Comparison of ENCODE assay signal across 28 cellular contexts in genomic region chr17:33947762-33948161, GRCh38.
"Had no signal": no experiment of that assay in that cellular context is flagged by ENCODE, and none has a peak within 500 bp of the region (broad histone marks: within the 10 kb centered on the region; RNA-seq: fewer than 3 reads in every experiment).

No MANE protein-coding gene starts in this region.

- H3K4me3 Mint-ChIP-seq: stimulated activated effector memory CD8-positive, alpha-beta T cell treated with anti-CD3 and anti-CD28 coated beads, Interleukin-12 subunit alpha, Interleukin-12 subunit beta, amount 100 ng/mL, for 72 hours; stimulated activated memory B cell treated with anti-CD40 and anti-IgM and Interleukin-4, amounts not matched to agents 10 μg/mL and 1 μg/mL and 100 μg/mL, for 72 hours; stimulated activated naive B cell treated with anti-CD40 and anti-IgM and Interleukin-4, amounts not matched to agents 10 μg/mL and 1 μg/mL and 100 μg/mL, for 72 hours; stimulated activated naive CD8-positive, alpha-beta T cell treated with anti-CD3 and anti-CD28 coated beads, Interleukin-15, amount 100 ng/mL, for 72 hours; stimulated activated naive CD8-positive, alpha-beta T cell treated with anti-CD3 and anti-CD28 coated beads, Interleukin-15, Interleukin-2, amounts not matched to agents 100 ng/mL and 50 ng/mL, for 24 hours; type B pancreatic cell had no signal

- H3K36me3 ChIP-seq: stomach, suprapubic skin, thoracic aorta, thyroid gland, tibial artery, tibial nerve, transverse colon, upper lobe of left lung, upper lobe of right lung, uterus, vagina had no signal

- H3K9me3 Mint-ChIP-seq: stimulated activated effector memory CD8-positive, alpha-beta T cell treated with anti-CD3 and anti-CD28 coated beads, Interleukin-12 subunit alpha, Interleukin-12 subunit beta, amount 100 ng/mL, for 72 hours; stimulated activated memory B cell treated with anti-CD40 and anti-IgM and Interleukin-4, amounts not matched to agents 10 μg/mL and 1 μg/mL and 100 μg/mL, for 72 hours; stimulated activated naive B cell treated with anti-CD40 and anti-IgM and Interleukin-4, amounts not matched to agents 10 μg/mL and 1 μg/mL and 100 μg/mL, for 72 hours; stimulated activated naive CD8-positive, alpha-beta T cell treated with anti-CD3 and anti-CD28 coated beads, Interleukin-15, amount 100 ng/mL, for 72 hours; stimulated activated naive CD8-positive, alpha-beta T cell treated with anti-CD3 and anti-CD28 coated beads, Interleukin-15, Interleukin-2, amounts not matched to agents 100 ng/mL and 50 ng/mL, for 24 hours; type B pancreatic cell had no signal

- DNase-seq: stimulated activated CD4-positive, alpha-beta T cell treated with anti-CD3 and anti-CD28 coated beads, Interleukin-2, amount 100 ng/mL, for 48 hours; stimulated activated CD4-positive, alpha-beta T cell treated with anti-CD3 and anti-CD28 coated beads, Interleukin-4, amount 100 ng/mL, for 1 hour; stimulated activated CD4-positive, alpha-beta T cell treated with anti-CD3 and anti-CD28 coated beads, Interleukin-4, amount 100 ng/mL, for 24 hours; stimulated activated CD4-positive, alpha-beta T cell treated with anti-CD3 and anti-CD28 coated beads, Interleukin-4, amount 100 ng/mL, for 4 hours; stimulated activated CD8-positive, alpha-beta memory T cell treated with anti-CD3 and anti-CD28 coated beads, Interleukin-4, amount 100 ng/mL, for 48 hours; stimulated activated naive B cell treated with anti-CD40 and anti-IgM and Interleukin-4, amounts not matched to agents 10 μg/mL and 1 μg/mL and 100 μg/mL, for 72 hours; stimulated activated naive CD4-positive, alpha-beta T cell; stimulated activated naive CD4-positive, alpha-beta T cell treated with Interleukin-2 at 50 U/mL for 16 hours; stimulated activated naive CD8-positive, alpha-beta T cell treated with anti-CD3 and anti-CD28 coated beads, Interleukin-15, amount 100 ng/mL, for 72 hours; stimulated activated naive CD8-positive, alpha-beta T cell treated with anti-CD3 and anti-CD28 coated beads, Interleukin-15, Interleukin-2, amounts not matched to agents 100 U/mL and 50 U/mL, for 24 hours; stomach; testis; thyroid gland; tibial artery; transverse colon; trophoblast cell; upper lobe of left lung; upper lobe of right lung; uterus had no signal

- H3K4me1 Mint-ChIP-seq: stimulated activated effector memory CD8-positive, alpha-beta T cell treated with anti-CD3 and anti-CD28 coated beads, Interleukin-12 subunit alpha, Interleukin-12 subunit beta, amount 100 ng/mL, for 72 hours; stimulated activated memory B cell treated with anti-CD40 and anti-IgM and Interleukin-4, amounts not matched to agents 10 μg/mL and 1 μg/mL and 100 μg/mL, for 72 hours; stimulated activated naive B cell treated with anti-CD40 and anti-IgM and Interleukin-4, amounts not matched to agents 10 μg/mL and 1 μg/mL and 100 μg/mL, for 72 hours had no signal

- H3K4me3 ChIP-seq: stomach, suprapubic skin, testis, thoracic aorta, thyroid gland, tibial artery, tibial nerve, transverse colon, upper lobe of left lung, upper lobe of right lung, uterus, vagina had no signal

- FAIRE-seq: urothelium cell line had no signal

- H3K27ac ChIP-seq: stomach, suprapubic skin, testis, thoracic aorta, thyroid gland, tibial artery, tibial nerve, transverse colon, upper lobe of left lung, upper lobe of right lung, uterus, vagina had no signal

- H3K27me3 Mint-ChIP-seq: stimulated activated naive CD8-positive, alpha-beta T cell treated with anti-CD3 and anti-CD28 coated beads, Interleukin-15, Interleukin-2, amounts not matched to agents 100 ng/mL and 50 ng/mL, for 24 hours had no signal

- H3K27ac Mint-ChIP-seq: stimulated activated effector memory CD8-positive, alpha-beta T cell treated with anti-CD3 and anti-CD28 coated beads, Interleukin-12 subunit alpha, Interleukin-12 subunit beta, amount 100 ng/mL, for 72 hours; stimulated activated memory B cell treated with anti-CD40 and anti-IgM and Interleukin-4, amounts not matched to agents 10 μg/mL and 1 μg/mL and 100 μg/mL, for 72 hours; stimulated activated naive B cell treated with anti-CD40 and anti-IgM and Interleukin-4, amounts not matched to agents 10 μg/mL and 1 μg/mL and 100 μg/mL, for 72 hours; stimulated activated naive CD8-positive, alpha-beta T cell treated with anti-CD3 and anti-CD28 coated beads, Interleukin-15, amount 100 ng/mL, for 72 hours; stimulated activated naive CD8-positive, alpha-beta T cell treated with anti-CD3 and anti-CD28 coated beads, Interleukin-15, Interleukin-2, amounts not matched to agents 100 ng/mL and 50 ng/mL, for 24 hours; type B pancreatic cell had no signal

- ATAC-seq: stimulated activated effector memory CD8-positive, alpha-beta T cell treated with anti-CD3 and anti-CD28 coated beads, Interleukin-12 subunit alpha, Interleukin-12 subunit beta, amount 100 ng/mL, for 72 hours; stimulated activated memory B cell treated with anti-CD40 and anti-IgM and Interleukin-4, amounts not matched to agents 10 μg/mL and 1 μg/mL and 100 μg/mL, for 72 hours; stimulated activated naive B cell treated with anti-CD40 and anti-IgM and Interleukin-4, amounts not matched to agents 10 μg/mL and 1 μg/mL and 100 μg/mL, for 72 hours; stimulated activated naive CD8-positive, alpha-beta T cell treated with anti-CD3 and anti-CD28 coated beads, Interleukin-15, amount 100 ng/mL, for 72 hours; stimulated activated naive CD8-positive, alpha-beta T cell treated with anti-CD3 and anti-CD28 coated beads, Interleukin-15, Interleukin-2, amounts not matched to agents 100 U/mL and 50 U/mL, for 24 hours; upper lobe of right lung had no signal

- H3K9me3 ChIP-seq: stomach, suprapubic skin, testis, thoracic aorta, thyroid gland, tibial artery, tibial nerve, transverse colon, upper lobe of left lung, upper lobe of right lung, uterus, vagina had no signal

- H3K27me3 ChIP-seq: stomach, testis, thyroid gland, tibial artery, tibial nerve, upper lobe of left lung, uterus, vagina had no signal

- H3K36me3 Mint-ChIP-seq: stimulated activated effector memory CD8-positive, alpha-beta T cell treated with anti-CD3 and anti-CD28 coated beads, Interleukin-12 subunit alpha, Interleukin-12 subunit beta, amount 100 ng/mL, for 72 hours; stimulated activated memory B cell treated with anti-CD40 and anti-IgM and Interleukin-4, amounts not matched to agents 10 μg/mL and 1 μg/mL and 100 μg/mL, for 72 hours; stimulated activated naive B cell treated with anti-CD40 and anti-IgM and Interleukin-4, amounts not matched to agents 10 μg/mL and 1 μg/mL and 100 μg/mL, for 72 hours; type B pancreatic cell had no signal

- H3K4me1 ChIP-seq: stomach, suprapubic skin, testis, thyroid gland, tibial artery, tibial nerve, transverse colon, upper lobe of left lung, upper lobe of right lung, uterus, vagina had no signal
